ENCODE assay signal across 8 cellular contexts in genomic region chr1:46466477-46467182, GRCh38. TPM values are rescaled to one million over a fixed set of nuclear protein-coding genes. Genes with fewer than 3 reads are reported as not detected.
DNase-seq lines count a peak whose midpoint lies in the region; ATAC-seq and TF ChIP-seq lines count a peak whose summit lies in the region.

No MANE protein-coding gene starts in this region.

- peaks cover 19% of the 10 kb centered on the region for H3K27me3 ChIP-seq in CD4-positive, alpha-beta memory T cell (ENCODE audit: insufficient read depth, low read length)
- H3K27me3 ChIP-seq in adipocyte (replicated peaks; ENCODE audit: control insufficient read depth, insufficient read depth, low read length), result peaks cover 74% of the 10 kb centered on the region
- H3K27me3 ChIP-seq in iPS-18a (ENCODE audit: control insufficient read depth, insufficient read depth, low read length), result peaks cover 86% of the 10 kb centered on the region

- peaks cover 26 to 42% of the 10 kb centered on the region in 2 donors for H3K27me3 Mint-ChIP-seq in CD4-positive, alpha-beta memory T cell

- peaks cover 8 to 11% (median 10%) of the 10 kb centered on the region in 4 donors for H3K4me1 Mint-ChIP-seq in CD4-positive, alpha-beta memory T cell

- H3K4me3 Mint-ChIP-seq in CD4-positive, alpha-beta memory T cell, result peak overlapping the region; percentile 74 to 86 (median 80)

- no peaks in the 10 kb centered on the region for H3K36me3 Mint-ChIP-seq in CD4-positive, alpha-beta memory T cell

- no peaks in the 10 kb centered on the region for H3K9me3 Mint-ChIP-seq in CD4-positive, alpha-beta memory T cell

- CTCF ChIA-PET in CD4-positive, alpha-beta memory T cell (lab: Charles Lee; ENCODE audit: partially characterized antibody), result no interaction called here

- H3K36me3 ChIP-seq in CD4-positive, alpha-beta memory T cell (ENCODE audit: insufficient read depth, low read length), result no peaks in the 10 kb centered on the region
- H3K36me3 ChIP-seq in adipocyte (ENCODE audit: control insufficient read depth, insufficient read depth, low read length, severe bottlenecking) (no peaks in the 10 kb centered on the region), iPS-18a (ENCODE audit: control insufficient read depth, low read depth, low read length) (no peaks in the 10 kb centered on the region)

- H3K27ac Mint-ChIP-seq in CD4-positive, alpha-beta memory T cell, result no peak overlapping the region

- intact Hi-C loops in CD4-positive, alpha-beta memory T cell (cut with micrococcal nuclease), result no loop called here

- POLR2A ChIA-PET in CD4-positive, alpha-beta memory T cell (lab: Charles Lee; ENCODE audit: partially characterized antibody), result no interaction called here

- DNase-seq in CD4-positive, alpha-beta memory T cell, result no peak
- peak; percentile 37 for DNase-seq in NB4 (ENCODE audit: low read depth)
- DNase-seq in adipocyte (ENCODE audit: low read depth), result peak; percentile 60
- no peak for DNase-seq in SW480 (ENCODE audit: low spot score)
- DNase-seq in MV-4-11 (lab: John Stamatoyannopoulos, UW), result no peak

- peaks cover 4% of the 10 kb centered on the region for H3K4me1 ChIP-seq in CD4-positive, alpha-beta memory T cell (ENCODE audit: insufficient read depth, low read length)
- H3K4me1 ChIP-seq in adipocyte (ENCODE audit: control insufficient read depth, insufficient read depth, low read length), result no peaks in the 10 kb centered on the region
- H3K4me1 ChIP-seq in iPS-18a (ENCODE audit: control insufficient read depth, low read depth, low read length), result peaks cover 15% of the 10 kb centered on the region

- no peak for TF ChIP-seq CTCF in NB4 (IDR thresholded peaks at IDR 0.05; ENCODE audit: low read depth, low read length)

- ATAC-seq in GM21529 (IDR thresholded peaks at IDR 0.05; ENCODE audit: unreplicated experiment), result no peak

- no peaks in the 10 kb centered on the region for H3K9me3 ChIP-seq in CD4-positive, alpha-beta memory T cell (ENCODE audit: control insufficient read depth in 1 of 2, low read length in 2 of 2)
- H3K9me3 ChIP-seq in adipocyte (ENCODE audit: control insufficient read depth, low read length), result no peaks in the 10 kb centered on the region
- H3K9me3 ChIP-seq in iPS-18a (ENCODE audit: control insufficient read depth, low read depth, low read length), result no peaks in the 10 kb centered on the region

- peak overlapping the region in 1 of 2 donors; percentile 35 for H3K4me3 ChIP-seq in CD4-positive, alpha-beta memory T cell (ENCODE audit: low read length in 2 of 2)
- no peak overlapping the region for H3K4me3 ChIP-seq in NB4 (ENCODE audit: low read depth, low read length)
- peak overlapping the region; percentile 32 for H3K4me3 ChIP-seq in adipocyte (ENCODE audit: low read length)
- peak overlapping the region; percentile 52 for H3K4me3 ChIP-seq in iPS-18a (ENCODE audit: low read length)
- H3K4me3 ChIP-seq in skin epidermis, result peak overlapping the region; percentile 31 to 58 (median 47)

- H3K9ac ChIP-seq in adipocyte (ENCODE audit: low read length) (no peak overlapping the region), iPS-18a (ENCODE audit: low read length) (no peak overlapping the region)

- H3K27ac ChIP-seq in CD4-positive, alpha-beta memory T cell (ENCODE audit: low read depth, low read length), result no peak overlapping the region
- no peak overlapping the region for H3K27ac ChIP-seq in iPS-18a (ENCODE audit: low read length)
- H3K27ac ChIP-seq in skin epidermis, result peak overlapping the region in 4 of 21 experiments; percentile 16 to 30 (median 25)

- TF ChIP-seq POLR2A in NB4 (IDR thresholded peaks at IDR 0.05; ENCODE audit: extremely low read depth, insufficient read length), result no peak

RNA-seq across cellular contexts. Expression of gene DMBX1, which starts 23.0 kb away (rescaled TPM):
- not detected for total RNA-seq in CD4-positive, alpha-beta memory T cell
- polyA plus RNA-seq in CD4-positive, alpha-beta memory T cell, result not detected

Comparison
In these comparisons a context has a peak if more than half of its experiments do, and no peak if none do; other contexts are left out.
1. DNase-seq: peak in NB4 (single experiment) and adipocyte (single experiment); none in CD4-positive, alpha-beta memory T cell (0 of 5), SW480 (single experiment) and MV-4-11 (single experiment).